ENCODE assay signal across 8 cellular contexts in the genomic region with DNA sequence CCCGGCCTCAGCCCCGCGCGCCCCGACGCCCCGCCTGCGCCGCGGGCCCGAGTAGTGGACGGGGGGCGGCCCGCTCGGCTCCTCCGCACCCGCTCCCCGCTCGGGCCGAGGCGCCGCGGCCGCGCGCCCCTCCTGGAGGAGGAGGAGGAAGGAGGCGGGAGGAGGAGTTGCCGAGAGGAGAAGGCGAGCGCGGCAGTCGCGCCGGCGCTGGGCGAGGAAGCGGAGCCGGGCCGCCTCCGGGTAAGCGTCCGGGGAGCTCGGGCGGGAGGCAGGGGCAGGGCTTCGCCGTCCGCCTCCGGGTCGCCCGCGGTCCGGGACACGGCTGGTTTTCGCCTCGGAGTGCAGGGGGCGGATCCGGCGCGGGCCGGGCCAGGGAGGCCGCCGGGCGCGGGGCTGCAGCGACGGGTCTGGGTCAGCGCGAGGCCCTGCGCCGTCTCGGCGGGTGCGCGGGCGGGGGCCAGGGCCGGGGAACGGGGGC. TPM values are rescaled to one million over a fixed set of nuclear protein-coding genes. Genes with fewer than 3 reads are reported as not detected.
DNase-seq lines count a peak whose midpoint lies in the region; ATAC-seq and TF ChIP-seq lines count a peak whose summit lies in the region.

A gene with protein sequence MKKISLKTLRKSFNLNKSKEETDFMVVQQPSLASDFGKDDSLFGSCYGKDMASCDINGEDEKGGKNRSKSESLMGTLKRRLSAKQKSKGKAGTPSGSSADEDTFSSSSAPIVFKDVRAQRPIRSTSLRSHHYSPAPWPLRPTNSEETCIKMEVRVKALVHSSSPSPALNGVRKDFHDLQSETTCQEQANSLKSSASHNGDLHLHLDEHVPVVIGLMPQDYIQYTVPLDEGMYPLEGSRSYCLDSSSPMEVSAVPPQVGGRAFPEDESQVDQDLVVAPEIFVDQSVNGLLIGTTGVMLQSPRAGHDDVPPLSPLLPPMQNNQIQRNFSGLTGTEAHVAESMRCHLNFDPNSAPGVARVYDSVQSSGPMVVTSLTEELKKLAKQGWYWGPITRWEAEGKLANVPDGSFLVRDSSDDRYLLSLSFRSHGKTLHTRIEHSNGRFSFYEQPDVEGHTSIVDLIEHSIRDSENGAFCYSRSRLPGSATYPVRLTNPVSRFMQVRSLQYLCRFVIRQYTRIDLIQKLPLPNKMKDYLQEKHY (plus strand): TSS at position 195 of the 478 bp plus-strand sequence. CDS start 35,624 bp downstream, outside the sequence.

- no peaks in the 10 kb centered on the region for H3K9me3 ChIP-seq in vagina

- no peaks in the 10 kb centered on the region for H3K9me3 Mint-ChIP-seq in activated T-helper 17 cell treated with anti-CD3 and anti-CD28 coated beads, Interleukin-2, amount 50 U/mL, for 72 hours
- no peaks in the 10 kb centered on the region for H3K9me3 Mint-ChIP-seq in nephron progenitor cell

- TF ChIP-seq CTCF in BJ (IDR thresholded peaks at IDR 0.05; ENCODE audit: insufficient read depth, low read depth, low read length) (no peak), foreskin fibroblast (IDR thresholded peaks at IDR 0.05; ENCODE audit: low read depth, low read length) (no peak), nephron progenitor cell (IDR thresholded peaks at IDR 0.05) (no peak), vagina (IDR thresholded peaks at IDR 0.05) (no peak)

- H3K36me3 Mint-ChIP-seq in activated T-helper 17 cell treated with anti-CD3 and anti-CD28 coated beads, Interleukin-2, amount 50 U/mL, for 72 hours (ENCODE audit: low read depth), result no peaks in the 10 kb centered on the region
- H3K36me3 Mint-ChIP-seq in nephron progenitor cell (ENCODE audit: low read depth), result peaks cover 13% of the 10 kb centered on the region

- peak within 1 kb of the TSS; percentile 88 for H3K27ac ChIP-seq in vagina

- H3K4me3 Mint-ChIP-seq in activated T-helper 17 cell treated with anti-CD3 and anti-CD28 coated beads, Interleukin-2, amount 50 U/mL, for 72 hours, result peak within 1 kb of the TSS; percentile 74
- peak within 1 kb of the TSS; percentile 95 for H3K4me3 Mint-ChIP-seq in nephron progenitor cell

- H3K4me3 ChIP-seq in BJ (ENCODE audit: low read depth, low read length) (peak within 1 kb of the TSS; percentile 66), foreskin fibroblast (ENCODE audit: low read depth in 1 of 2, low read length in 2 of 2) (peak within 1 kb of the TSS; percentile 51 to 85), vagina (peak within 1 kb of the TSS; percentile 63 to 97)

- peaks cover 39% of the 10 kb centered on the region for H3K4me1 ChIP-seq in vagina

- DNase-seq in BJ (ENCODE audit: low read depth) (no peak), NCI-H2171 treated with DMSO at 0.1 percent for 48 hours (lab: John Stamatoyannopoulos, UW) (peak; percentile 7), foreskin fibroblast (peak; percentile 61 to 84), nephron progenitor cell (peak; percentile 79), vagina (ENCODE audit: extremely low spot score in 2 of 2) (no peak)

- H3K4me1 Mint-ChIP-seq in activated T-helper 17 cell treated with anti-CD3 and anti-CD28 coated beads, Interleukin-2, amount 50 U/mL, for 72 hours, result no peaks in the 10 kb centered on the region
- H3K4me1 Mint-ChIP-seq in nephron progenitor cell, result peaks cover 41% of the 10 kb centered on the region

- no peak within 1 kb of the TSS for H3K27ac Mint-ChIP-seq in activated T-helper 17 cell treated with anti-CD3 and anti-CD28 coated beads, Interleukin-2, amount 50 U/mL, for 72 hours
- peak within 1 kb of the TSS; percentile 97 for H3K27ac Mint-ChIP-seq in nephron progenitor cell

- POLR2A ChIA-PET in BJ (lab: Charles Lee), result no interaction called here

- ATAC-seq in GM18508 (IDR thresholded peaks at IDR 0.05; ENCODE audit: insufficient read depth, unreplicated experiment), result peak; percentile 35
- ATAC-seq in HG02852 (IDR thresholded peaks at IDR 0.05; ENCODE audit: unreplicated experiment), result peak; percentile 61
- peak; percentile 64 for ATAC-seq in activated T-helper 17 cell treated with anti-CD3 and anti-CD28 coated beads, Interleukin-2, amount 50 U/mL, for 72 hours (replicated peaks)

- H3K36me3 ChIP-seq in BJ (ENCODE audit: control insufficient read depth, insufficient read depth, low read length) (no peaks in the 10 kb centered on the region; the same call in 1 of the 2 replicates), vagina (no peaks in the 10 kb centered on the region)

- peak in 1 of 2 donors; percentile 30 for TF ChIP-seq POLR2A in vagina (IDR thresholded peaks at IDR 0.05)

- CTCF ChIA-PET in BJ (lab: Yijun Ruan, JAX), result no interaction called here

- peaks cover 33% of the 10 kb centered on the region for H3K27me3 Mint-ChIP-seq in activated T-helper 17 cell treated with anti-CD3 and anti-CD28 coated beads, Interleukin-2, amount 50 U/mL, for 72 hours
- peaks cover 3% of the 10 kb centered on the region for H3K27me3 Mint-ChIP-seq in nephron progenitor cell (ENCODE audit: low read depth, poor library complexity)

- intact Hi-C loops in vagina (cut with DNase I), result no loop called here

- H3K27me3 ChIP-seq in BJ (ENCODE audit: control insufficient read depth, insufficient read depth, low read length), result no peaks in the 10 kb centered on the region
- no peaks in the 10 kb centered on the region for H3K27me3 ChIP-seq in vagina

RNA-seq across cellular contexts. Expression of the gene that starts here (rescaled TPM):
- polyA plus RNA-seq in BJ (2011; rRNA removed), result 26.7 and 28.7 TPM in 2 replicates
- polyA minus RNA-seq in BJ (2011; rRNA and poly(A)+ RNA removed), result 32.9 and 55.8 TPM in 2 replicates
- total RNA-seq in activated T-helper 17 cell treated with anti-CD3 and anti-CD28 coated beads, Interleukin-2, amount 50 U/mL, for 72 hours, result 1 to 10 TPM in 1 of 2 donors, under 1 TPM in 1; 0.58 to 1.6 TPM
- 16.0 TPM for total RNA-seq in vagina

Comparison
In these comparisons a context has a peak if more than half of its experiments do, and no peak if none do; other contexts are left out.
1. DNase-seq: peak in NCI-H2171 treated with DMSO at 0.1 percent for 48 hours (single experiment), foreskin fibroblast (2 of 2) and nephron progenitor cell (single experiment); none in BJ (single experiment) and vagina (0 of 2).
2. Peak in every context shown above with its lines, with median percentiles within 50 percentile points of each other: H3K4me3 ChIP-seq and ATAC-seq.